ENCODE assay signal across 1 cellular context in genomic region chr6:37517411-37517812, GRCh38.
TF ChIP-seq lines count a peak whose summit lies in the region.

No MANE protein-coding gene starts in this region.

TF ChIP-seq in IMR-90, 13 proteins besides CTCF, POLR2A, EP300 and RAD21 (continued from another document):
- TF ChIP-seq, protein P1, sequence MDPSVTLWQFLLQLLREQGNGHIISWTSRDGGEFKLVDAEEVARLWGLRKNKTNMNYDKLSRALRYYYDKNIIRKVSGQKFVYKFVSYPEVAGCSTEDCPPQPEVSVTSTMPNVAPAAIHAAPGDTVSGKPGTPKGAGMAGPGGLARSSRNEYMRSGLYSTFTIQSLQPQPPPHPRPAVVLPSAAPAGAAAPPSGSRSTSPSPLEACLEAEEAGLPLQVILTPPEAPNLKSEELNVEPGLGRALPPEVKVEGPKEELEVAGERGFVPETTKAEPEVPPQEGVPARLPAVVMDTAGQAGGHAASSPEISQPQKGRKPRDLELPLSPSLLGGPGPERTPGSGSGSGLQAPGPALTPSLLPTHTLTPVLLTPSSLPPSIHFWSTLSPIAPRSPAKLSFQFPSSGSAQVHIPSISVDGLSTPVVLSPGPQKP (IDR thresholded peaks at IDR 0.05; ENCODE audit: borderline replicate concordance, low read depth, low read length), result no peak
- TF ChIP-seq CEBPB (IDR thresholded peaks at IDR 0.05; ENCODE audit: low read depth, low read length) (no peak), RCOR1 (IDR thresholded peaks at IDR 0.05; ENCODE audit: insufficient replicate concordance, low read length) (no peak)
